In the genomic region with DNA sequence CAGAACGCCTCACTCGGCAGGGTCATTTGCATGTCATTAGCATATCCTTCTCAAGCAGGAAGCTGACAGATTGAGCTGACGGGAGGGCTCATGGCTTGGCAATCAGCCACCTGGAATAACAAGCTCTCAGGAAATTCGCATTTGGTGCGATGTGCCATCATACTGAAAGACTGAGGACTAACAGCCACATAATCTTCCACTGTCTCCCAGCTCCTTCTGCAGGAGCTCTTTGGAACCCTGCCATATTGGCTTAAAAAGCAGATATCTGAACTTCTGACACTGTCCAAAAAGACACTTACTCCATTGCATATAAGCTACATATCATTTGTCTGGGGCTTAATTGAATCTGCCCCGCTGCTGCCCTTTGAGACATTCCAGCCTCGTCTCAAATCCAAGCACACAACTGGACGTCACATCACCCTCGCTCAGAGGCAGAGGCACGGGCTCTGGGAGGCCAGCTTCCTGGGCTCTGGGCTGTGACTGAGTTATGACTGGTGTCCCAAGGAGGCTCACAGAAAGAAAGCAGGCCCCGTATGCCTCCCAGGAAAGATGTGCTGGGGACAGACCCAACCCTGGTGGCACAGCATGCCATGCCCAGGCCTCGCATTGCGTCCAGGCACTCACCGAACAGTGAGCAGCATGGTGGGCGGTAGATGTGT, we compare ENCODE assay signal across 17 cellular contexts.
DNase-seq lines count a peak whose midpoint lies in the region; ATAC-seq and TF ChIP-seq lines count a peak whose summit lies in the region.
"Had no signal": no experiment of that assay in that cellular context is flagged by ENCODE, and none has a peak within 500 bp of the region (broad histone marks: within the 10 kb centered on the region; RNA-seq: fewer than 3 reads in every experiment).

No MANE protein-coding gene starts in this region.

- in situ Hi-C loops in astrocyte of the cerebellum (cut with HindIII; ENCODE audit: low sequenced_read_pairs) = loop anchor here (5.0 kb wide), 1 partner anchor 53 kb away; no protein-coding TSS in a partner anchor
- in situ Hi-C loops in gastrocnemius medialis (cut with MboI; ENCODE audit: low sequenced_read_pairs in 4 of 4) = no loop called here

- H3K9me3 ChIP-seq in gastrocnemius medialis (no peaks in the 10 kb centered on the region), PC-9 (ENCODE audit: insufficient read depth, low read depth) (no peaks in the 10 kb centered on the region)
- H3K9me3 ChIP-seq: HAP-1, thyroid gland had no signal

- no peak overlapping the region for H3K4me3 ChIP-seq in astrocyte of the cerebellum (ENCODE audit: low read depth, low read length)
- no peak overlapping the region for H3K4me3 ChIP-seq in gastrocnemius medialis
- H3K4me3 ChIP-seq in PC-9 = no peak overlapping the region
- H3K4me3 ChIP-seq: HAP-1, thyroid gland had no signal

- peak overlapping the region; percentile 4 to 64 (median 58) for H3K27ac ChIP-seq in gastrocnemius medialis
- H3K27ac ChIP-seq in PC-9 = no peak overlapping the region
- H3K27ac ChIP-seq: foreskin keratinocyte, thyroid gland had no signal

- no peaks in the 10 kb centered on the region; the same call in 1 of the 2 replicates for H4K20me1 ChIP-seq in PC-9 (ENCODE audit: insufficient read depth)

- H3K4me3 Mint-ChIP-seq in activated T-helper 2 cell treated with anti-CD3 and anti-CD28 coated beads, Interferon-gamma antibody, Interleukin-2, Interleukin-4, amounts not matched to agents 10 μg/mL and 5 μg/mL and 100 μg/mL, durations not matched to agents 14 hours and 24 hours and 36 hours (ENCODE audit: low read depth) = no peak overlapping the region
- H3K4me3 Mint-ChIP-seq: activated naive CD8-positive, alpha-beta T cell; CD4-positive, alpha-beta T cell; dendritic cell treated with granulocyte-macrophage colony-stimulating factor and Interleukin-4, amounts not matched to agents 40 ng/mL and 50 ng/mL, for 4 days had no signal

- no TSS peak for BruUV-seq in PC-9 (replicated peaks; lab: Mats Ljungman, UMichigan)

- CTCF ChIA-PET in PC-9 (lab: Charles Lee) = no interaction called here

- ATAC-seq in gastrocnemius medialis (peak; percentile 34 to 60), HG02798 (IDR thresholded peaks at IDR 0.05; ENCODE audit: poor library complexity, unreplicated experiment) (no peak), HG03097 (IDR thresholded peaks at IDR 0.05; ENCODE audit: low FRiP score, unreplicated experiment) (no peak)
- ATAC-seq: foreskin keratinocyte, left colon had no signal

- H3K27me3 ChIP-seq in gastrocnemius medialis (no peaks in the 10 kb centered on the region), PC-9 (ENCODE audit: insufficient read depth, low read depth) (no peaks in the 10 kb centered on the region)
- H3K27me3 ChIP-seq: foreskin keratinocyte, thyroid gland had no signal

- H3K9me2 ChIP-seq in PC-9 (ENCODE audit: insufficient read depth) = no peaks in the 10 kb centered on the region

- POLR2A ChIA-PET in PC-9 (lab: Charles Lee; ENCODE audit: unreplicated experiment) = no interaction called here

- no peak for TF ChIP-seq POLR2A in gastrocnemius medialis (IDR thresholded peaks at IDR 0.05)

- no peak overlapping the region for H3K27ac Mint-ChIP-seq in activated T-helper 2 cell treated with anti-CD3 and anti-CD28 coated beads, Interferon-gamma antibody, Interleukin-2, Interleukin-4, amounts not matched to agents 10 μg/mL and 5 μg/mL and 100 μg/mL, durations not matched to agents 14 hours and 24 hours and 36 hours
- H3K27ac Mint-ChIP-seq: activated naive CD8-positive, alpha-beta T cell; CD4-positive, alpha-beta T cell; dendritic cell treated with granulocyte-macrophage colony-stimulating factor and Interleukin-4, amounts not matched to agents 40 ng/mL and 50 ng/mL, for 4 days had no signal

- TF ChIP-seq CTCF in astrocyte of the cerebellum (IDR thresholded peaks at IDR 0.05; ENCODE audit: low read depth, low read length, missing control alignments) (no peak), gastrocnemius medialis (IDR thresholded peaks at IDR 0.05 in 4 of 5, conservative IDR thresholded peaks at IDR 0.05 in 1 of 5) (no peak), PC-9 (conservative IDR thresholded peaks at IDR 0.05) (no peak)

- intact Hi-C loops in gastrocnemius medialis (cut with DNase I; ENCODE audit: low total_unique reads) (no loop called here), PC-9 (cut with micrococcal nuclease; ENCODE audit: unreplicated experiment) (no loop called here)
- intact Hi-C loops in activated T-helper 2 cell treated with anti-CD3 and anti-CD28 coated beads, Interferon-gamma antibody, Interleukin-2, Interleukin-4, amounts not matched to agents 10 μg/mL and 5 μg/mL and 100 μg/mL, durations not matched to agents 14 hours and 24 hours and 36 hours (cut with micrococcal nuclease) = no loop called here

- H3K36me3 ChIP-seq in gastrocnemius medialis (no peaks in the 10 kb centered on the region), PC-9 (ENCODE audit: low read depth) (no peaks in the 10 kb centered on the region)
- H3K36me3 ChIP-seq: HAP-1, thyroid gland had no signal

- no peak overlapping the region for H2AFZ ChIP-seq in PC-9

- H3K4me2 ChIP-seq in PC-9 = no peak overlapping the region

- H3K9me3 Mint-ChIP-seq in activated T-helper 2 cell treated with anti-CD3 and anti-CD28 coated beads, Interferon-gamma antibody, Interleukin-2, Interleukin-4, amounts not matched to agents 10 μg/mL and 5 μg/mL and 100 μg/mL, durations not matched to agents 14 hours and 24 hours and 36 hours = no peaks in the 10 kb centered on the region
- H3K9me3 Mint-ChIP-seq: CD4-positive, alpha-beta T cell; dendritic cell treated with granulocyte-macrophage colony-stimulating factor and Interleukin-4, amounts not matched to agents 40 ng/mL and 50 ng/mL, for 4 days had no signal

- H3K4me1 ChIP-seq in gastrocnemius medialis (peaks cover 21 to 22% of the 10 kb centered on the region in 2 donors), PC-9 (replicated peaks; ENCODE audit: insufficient read depth) (no peaks in the 10 kb centered on the region)
- H3K4me1 ChIP-seq: foreskin keratinocyte, HAP-1, thyroid gland had no signal

- no peaks in the 10 kb centered on the region for H3K79me2 ChIP-seq in PC-9 (ENCODE audit: low read depth)

- H3K36me3 Mint-ChIP-seq in activated T-helper 2 cell treated with anti-CD3 and anti-CD28 coated beads, Interferon-gamma antibody, Interleukin-2, Interleukin-4, amounts not matched to agents 10 μg/mL and 5 μg/mL and 100 μg/mL, durations not matched to agents 14 hours and 24 hours and 36 hours (ENCODE audit: low read depth) = no peaks in the 10 kb centered on the region

- no peaks in the 10 kb centered on the region for H3K27me3 Mint-ChIP-seq in activated T-helper 2 cell treated with anti-CD3 and anti-CD28 coated beads, Interferon-gamma antibody, Interleukin-2, Interleukin-4, amounts not matched to agents 10 μg/mL and 5 μg/mL and 100 μg/mL, durations not matched to agents 14 hours and 24 hours and 36 hours (ENCODE audit: low read depth)
- H3K27me3 Mint-ChIP-seq: activated naive CD8-positive, alpha-beta T cell; CD4-positive, alpha-beta T cell; dendritic cell treated with granulocyte-macrophage colony-stimulating factor and Interleukin-4, amounts not matched to agents 40 ng/mL and 50 ng/mL, for 4 days had no signal

- DNase-seq in NCI-H1694 treated with DMSO at 0.1 percent for 48 hours (lab: John Stamatoyannopoulos, UW) (peak; percentile 46), astrocyte of the cerebellum (ENCODE audit: low read depth) (peak; percentile 20), globus pallidus (ENCODE audit: low spot score) (peak; percentile 19), gastrocnemius medialis (no peak), PC-9 (no peak)
- no peak for DNase-seq in activated T-helper 2 cell treated with anti-CD3 and anti-CD28 coated beads, Interferon-gamma antibody, Interleukin-2, Interleukin-4, amounts not matched to agents 10 μg/mL and 5 μg/mL and 100 μg/mL, durations not matched to agents 14 hours and 24 hours and 36 hours (ENCODE audit: low spot score)
- DNase-seq: CD4-positive, alpha-beta T cell; foreskin keratinocyte; left colon; RPMI8226; stimulated activated CD4-positive, alpha-beta T cell treated with anti-CD3 and anti-CD28 coated beads, Interleukin-12 subunit alpha, Interleukin-12 subunit beta, amount 100 ng/mL, for 4 hours; thyroid gland had no signal

- no peaks in the 10 kb centered on the region for H3K4me1 Mint-ChIP-seq in activated T-helper 2 cell treated with anti-CD3 and anti-CD28 coated beads, Interferon-gamma antibody, Interleukin-2, Interleukin-4, amounts not matched to agents 10 μg/mL and 5 μg/mL and 100 μg/mL, durations not matched to agents 14 hours and 24 hours and 36 hours (ENCODE audit: low read depth)

- no peaks in the 10 kb centered on the region for H3F3A ChIP-seq in PC-9 (ENCODE audit: insufficient read depth, low read depth)

Comparison
In these comparisons a context has a peak if more than half of its experiments do, and no peak if none do; other contexts are left out.
1. DNase-seq: peak in NCI-H1694 treated with DMSO at 0.1 percent for 48 hours (single experiment), astrocyte of the cerebellum (single experiment) and globus pallidus (single experiment); none in gastrocnemius medialis (0 of 2), PC-9 (0 of 2) and activated T-helper 2 cell treated with anti-CD3 and anti-CD28 coated beads, Interferon-gamma antibody, Interleukin-2, Interleukin-4, amounts not matched to agents 10 μg/mL and 5 μg/mL and 100 μg/mL, durations not matched to agents 14 hours and 24 hours and 36 hours (single experiment).
2. ATAC-seq: peak in gastrocnemius medialis (2 of 2); none in HG02798 (single experiment) and HG03097 (single experiment).